In genomic region chr1:47444578-47445465, GRCh38 we compare ENCODE assay signal across 9 cellular contexts. TPM values are rescaled to one million over a fixed set of nuclear protein-coding genes. Genes with fewer than 3 reads are reported as not detected.
DNase-seq lines count a peak whose midpoint lies in the region; ATAC-seq and TF ChIP-seq lines count a peak whose summit lies in the region.
"Had no signal": no experiment of that assay in that cellular context is flagged by ENCODE, and none has a peak within 500 bp of the region (broad histone marks: within the 10 kb centered on the region; RNA-seq: fewer than 3 reads in every experiment).

No MANE protein-coding gene starts in this region.

- peaks cover 18% of the 10 kb centered on the region for H3K4me1 ChIP-seq in suprapubic skin

- peaks cover 12% of the 10 kb centered on the region for H3K4me1 Mint-ChIP-seq in activated naive CD4-positive, alpha-beta T cell treated with anti-CD3 and anti-CD28 coated beads, Interleukin-2, amount 50 U/mL, for 24 hours

- no peaks in the 10 kb centered on the region for H3K36me3 ChIP-seq in suprapubic skin

- H3K36me3 Mint-ChIP-seq in activated naive CD4-positive, alpha-beta T cell treated with anti-CD3 and anti-CD28 coated beads, Interleukin-2, amount 50 U/mL, for 24 hours, result no peaks in the 10 kb centered on the region

- peak overlapping the region; percentile 41 for H3K4me3 ChIP-seq in suprapubic skin

- H3K9me3 Mint-ChIP-seq in activated naive CD4-positive, alpha-beta T cell treated with anti-CD3 and anti-CD28 coated beads, Interleukin-2, amount 50 U/mL, for 24 hours, result no peaks in the 10 kb centered on the region

- 15% methylated on average over 40 of the region's 72 CpGs for WGBS in suprapubic skin

- peaks cover 45% of the 10 kb centered on the region for H3K27me3 Mint-ChIP-seq in activated naive CD4-positive, alpha-beta T cell treated with anti-CD3 and anti-CD28 coated beads, Interleukin-2, amount 50 U/mL, for 24 hours

- no peak overlapping the region for H3K27ac ChIP-seq in suprapubic skin

- no peak for TF ChIP-seq EP300 in suprapubic skin (IDR thresholded peaks at IDR 0.05)

- H3K27ac Mint-ChIP-seq in activated naive CD4-positive, alpha-beta T cell treated with anti-CD3 and anti-CD28 coated beads, Interleukin-2, amount 50 U/mL, for 24 hours, result peak overlapping the region; percentile 53

- peak; percentile 51 for DNase-seq in activated CD4-positive, alpha-beta T cell treated with anti-CD3 and anti-CD28 coated beads for 48 hours
- no peak for DNase-seq in activated CD4-positive, alpha-beta T cell treated with anti-CD3 and anti-CD28 coated beads for 4 hours
- DNase-seq in kidney glomerular epithelial cell (lab: John Stamatoyannopoulos, UW) (peak; percentile 21), suprapubic skin (ENCODE audit: low spot score in 2 of 2) (no peak), NCI-H187 treated with DMSO at 0.1 percent for 48 hours (lab: John Stamatoyannopoulos, UW) (no peak)
- DNase-seq in effector CD4-positive, alpha-beta T cell, result no peak

- peak overlapping the region; percentile 71 for H3K4me3 Mint-ChIP-seq in activated naive CD4-positive, alpha-beta T cell treated with anti-CD3 and anti-CD28 coated beads, Interleukin-2, amount 50 U/mL, for 24 hours

- TF ChIP-seq CTCF in suprapubic skin (IDR thresholded peaks at IDR 0.05), result no peak

- ATAC-seq in GM18517 (IDR thresholded peaks at IDR 0.05; ENCODE audit: unreplicated experiment), result no peak

- TF ChIP-seq POLR2A in suprapubic skin (IDR thresholded peaks at IDR 0.05), result no peak

- H3K9me3 ChIP-seq in suprapubic skin, result no peaks in the 10 kb centered on the region

- H3K27me3 ChIP-seq in suprapubic skin, result peaks cover 97% of the 10 kb centered on the region

RNA-seq across cellular contexts. Expression of gene FOXD2, which starts 7.0 kb away (rescaled TPM):
- total RNA-seq in suprapubic skin, result under 1 TPM in 3 of 4 donors, not detected in 1; 0.34 to 0.39 (median 0.38) TPM

RNA-seq across cellular contexts. Expression of gene FOXE3, which starts 28.7 kb away (rescaled TPM):
- total RNA-seq in suprapubic skin, result not detected
- total RNA-seq: LHCN-M2 had no signal

Comparison
In these comparisons a context has a peak if more than half of its experiments do, and no peak if none do; other contexts are left out.
1. DNase-seq: peak in activated CD4-positive, alpha-beta T cell treated with anti-CD3 and anti-CD28 coated beads for 48 hours (single experiment) and kidney glomerular epithelial cell (single experiment); none in activated CD4-positive, alpha-beta T cell treated with anti-CD3 and anti-CD28 coated beads for 4 hours (0 of 2), suprapubic skin (0 of 2), effector CD4-positive, alpha-beta T cell (single experiment) and NCI-H187 treated with DMSO at 0.1 percent for 48 hours (single experiment).